Comparison of ENCODE assay signal across 17 cellular contexts in genomic region chr5:134086215-134086942, GRCh38. TPM values are rescaled to one million over a fixed set of nuclear protein-coding genes. Genes with fewer than 3 reads are reported as not detected.
DNase-seq lines count a peak whose midpoint lies in the region; ATAC-seq and TF ChIP-seq lines count a peak whose summit lies in the region.
"Had no signal": no experiment of that assay in that cellular context is flagged by ENCODE, and none has a peak within 500 bp of the region (broad histone marks: within the 10 kb centered on the region; RNA-seq: fewer than 3 reads in every experiment).

No MANE protein-coding gene starts in this region.

- peaks cover 88% of the 10 kb centered on the region for H3K4me1 Mint-ChIP-seq in CD4-positive, alpha-beta T cell (ENCODE audit: low read depth)
- H3K4me1 Mint-ChIP-seq in T-helper 17 cell, result peaks cover 69% of the 10 kb centered on the region
- H3K4me1 Mint-ChIP-seq in chondrocyte (ENCODE audit: low read depth), result peaks cover 6% of the 10 kb centered on the region

- CTCF ChIA-PET in CD4-positive, alpha-beta T cell (lab: Charles Lee), result interaction anchor here (0.8 to 5.7 kb wide), 5 partner anchors 9 to 54 kb away, joined by 3 to 27 read pairs (median 5); no protein-coding TSS in a partner anchor

- H3K4me2 ChIP-seq in BLaER1, result peak overlapping the region; percentile 41

- peaks cover 33% of the 10 kb centered on the region for H3K27me3 ChIP-seq in BLaER1
- H3K27me3 ChIP-seq in CD4-positive, alpha-beta T cell (ENCODE audit: control insufficient read depth, insufficient read depth, low read length), result no peaks in the 10 kb centered on the region
- H3K27me3 ChIP-seq: breast epithelium, gastroesophageal sphincter, neutrophil had no signal

- peak overlapping the region; percentile 76 for H3K4me3 Mint-ChIP-seq in CD4-positive, alpha-beta T cell
- H3K4me3 Mint-ChIP-seq in T-helper 17 cell, result peak overlapping the region; percentile 71
- no peak overlapping the region for H3K4me3 Mint-ChIP-seq in chondrocyte (ENCODE audit: unreplicated experiment)

- no peak for TF ChIP-seq CTCF in CD4-positive, alpha-beta T cell (IDR thresholded peaks at IDR 0.05)
- no peak for TF ChIP-seq CTCF in chondrocyte (IDR thresholded peaks at IDR 0.05)
- TF ChIP-seq CTCF in GM13977 (IDR thresholded peaks at IDR 0.05; ENCODE audit: extremely low read depth, insufficient read depth, missing control alignments), result no peak

- DNase-seq in CD4-positive, alpha-beta T cell, result no peak
- DNase-seq in T-helper 17 cell (no peak), chondrocyte (ENCODE audit: low spot score) (peak; percentile 9), GM13977 (ENCODE audit: low spot score) (no peak)
- no peak for DNase-seq in central memory CD4-positive, alpha-beta T cell
- DNase-seq: dermis blood vessel endothelial cell, erythroblast, left ventricle myocardium inferior, NCI-H1436, retina had no signal

- peak overlapping the region; percentile 95 for H3K27ac Mint-ChIP-seq in CD4-positive, alpha-beta T cell
- H3K27ac Mint-ChIP-seq in T-helper 17 cell (peak overlapping the region; percentile 92), chondrocyte (ENCODE audit: unreplicated experiment) (no peak overlapping the region)

- in situ Hi-C loops in GM13977 (cut with MboI; ENCODE audit: low pct_unique_long_range_greater_than_20kb, low sequenced_read_pairs, unreplicated experiment), result no loop called here

- no peaks in the 10 kb centered on the region for H3K36me3 Mint-ChIP-seq in CD4-positive, alpha-beta T cell (ENCODE audit: low read depth)
- H3K36me3 Mint-ChIP-seq in T-helper 17 cell (ENCODE audit: low read depth) (no peaks in the 10 kb centered on the region), chondrocyte (ENCODE audit: low read depth) (no peaks in the 10 kb centered on the region)

- peaks cover 48% of the 10 kb centered on the region for H3K4me1 ChIP-seq in BLaER1
- H3K4me1 ChIP-seq: breast epithelium, gastroesophageal sphincter, left ventricle myocardium inferior had no signal

- no peak overlapping the region for H3K9ac ChIP-seq in BLaER1

- intact Hi-C loops in CD4-positive, alpha-beta T cell (cut with DNase I, micrococcal nuclease), result loop anchor here in 1 of 2 experiments (2.0 kb wide), 2 partner anchors 16 to 46 kb away; no protein-coding TSS in a partner anchor

- H3K27me3 Mint-ChIP-seq in CD4-positive, alpha-beta T cell, result no peaks in the 10 kb centered on the region
- no peaks in the 10 kb centered on the region for H3K27me3 Mint-ChIP-seq in T-helper 17 cell
- peaks cover 1% of the 10 kb centered on the region for H3K27me3 Mint-ChIP-seq in chondrocyte (ENCODE audit: low read depth)

- H3K9me3 Mint-ChIP-seq in CD4-positive, alpha-beta T cell, result no peaks in the 10 kb centered on the region
- peaks cover 3% of the 10 kb centered on the region for H3K9me3 Mint-ChIP-seq in chondrocyte (ENCODE audit: low read depth)

- no peaks in the 10 kb centered on the region for H4K20me1 ChIP-seq in BLaER1

- no peak overlapping the region for H3K27ac ChIP-seq in BLaER1
- peak overlapping the region; percentile 61 for H3K27ac ChIP-seq in CD4-positive, alpha-beta T cell (ENCODE audit: low read depth, low read length)
- H3K27ac ChIP-seq: breast epithelium, gastroesophageal sphincter, left ventricle myocardium inferior, neutrophil, thoracic aorta had no signal

- H3K4me3 ChIP-seq in BLaER1, result no peak overlapping the region
- H3K4me3 ChIP-seq: breast epithelium, gastroesophageal sphincter, left ventricle myocardium inferior, thoracic aorta had no signal

- H3K36me3 ChIP-seq in BLaER1, result no peaks in the 10 kb centered on the region
- H3K36me3 ChIP-seq: breast epithelium, gastroesophageal sphincter, left ventricle myocardium inferior, neutrophil, thoracic aorta had no signal

- POLR2A ChIA-PET in CD4-positive, alpha-beta T cell (lab: Charles Lee), result interaction anchor here (0.5 to 5.0 kb wide), 12 partner anchors 9 to 90 kb away, joined by 3 to 38 read pairs (median 4); no protein-coding TSS in a partner anchor

- ATAC-seq in CD4-positive, alpha-beta T cell (ENCODE audit: poor library complexity), result peak; percentile 4
- no peak for ATAC-seq in T-helper 17 cell
- ATAC-seq in HG03520 (IDR thresholded peaks at IDR 0.05; ENCODE audit: unreplicated experiment), result no peak
- ATAC-seq: gastroesophageal sphincter, SK-N-SH treated with all-trans-retinoic acid at 6 μM for 48 hours had no signal

- H3K9me3 ChIP-seq in BLaER1 (no peaks in the 10 kb centered on the region), T-helper 17 cell (ENCODE audit: control insufficient read depth, low read length, poor library complexity, severe bottlenecking) (no peaks in the 10 kb centered on the region)
- no peaks in the 10 kb centered on the region for H3K9me3 ChIP-seq in CD4-positive, alpha-beta T cell (ENCODE audit: control insufficient read depth, low read length)
- H3K9me3 ChIP-seq: breast epithelium, gastroesophageal sphincter, left ventricle myocardium inferior, neutrophil, thoracic aorta had no signal

RNA-seq across cellular contexts. Expression of gene TCF7, which starts 28.1 kb away (rescaled TPM):
- total RNA-seq in CD4-positive, alpha-beta T cell, result 100 to 1,000 TPM; 480 to 493 TPM
- 100 to 1,000 TPM; 308 to 405 TPM for total RNA-seq in T-helper 17 cell
- 0.53 to 1.2 TPM (median 0.55 TPM) in 3 replicates for total RNA-seq in chondrocyte

Comparison
In these comparisons a context has a peak if more than half of its experiments do, and no peak if none do; other contexts are left out.
1. RNA of gene TCF7, which starts 28.1 kb away (total RNA-seq): 480 to 493 TPM in CD4-positive, alpha-beta T cell and 308 to 405 TPM in T-helper 17 cell; 0.53 to 1.2 TPM in chondrocyte; every median in the first group is over 100 times any median in the second.